ENCODE assay signal across 22 cellular contexts in the genomic region with DNA sequence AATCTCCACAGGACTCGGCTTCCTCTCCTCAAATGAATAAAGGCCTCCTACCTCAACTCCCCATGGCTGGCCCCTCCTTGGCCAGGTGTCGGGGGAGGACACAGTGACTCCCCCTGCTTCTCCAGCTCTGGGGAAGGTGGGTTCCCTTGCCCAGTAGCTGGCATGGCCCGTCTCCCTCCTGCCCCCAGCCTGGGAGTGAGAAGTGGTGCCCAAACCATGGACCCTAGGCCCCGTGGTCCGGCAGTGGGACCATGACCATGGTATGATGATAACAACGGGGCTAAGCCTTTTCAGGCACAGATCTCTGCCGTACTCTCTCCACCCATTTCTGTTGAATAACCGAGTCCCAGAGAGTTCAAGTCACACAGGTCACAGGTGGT. TPM values are rescaled to one million over a fixed set of nuclear protein-coding genes. Genes with fewer than 3 reads are reported as not detected.
DNase-seq lines count a peak whose midpoint lies in the region; FAIRE-seq and TF ChIP-seq lines count a peak whose summit lies in the region.
"Had no signal": no experiment of that assay in that cellular context is flagged by ENCODE, and none has a peak within 500 bp of the region (broad histone marks: within the 10 kb centered on the region; RNA-seq: fewer than 3 reads in every experiment).

No MANE protein-coding gene starts in this region.

- POLR2A ChIA-PET in H1 (lab: Charles Lee; ENCODE audit: partially characterized antibody): no interaction called here

- H2BK120ac ChIP-seq in H1 (replicated peaks; ENCODE audit: low read depth, low read length): no peak overlapping the region

- no peak overlapping the region for H2AFZ ChIP-seq in H1 (ENCODE audit: low read length)
- H2AFZ ChIP-seq: GM23338 had no signal

- no peak overlapping the region for H4K5ac ChIP-seq in H1 (ENCODE audit: insufficient read length, low read depth, low read length)

- intact Hi-C loops in sigmoid colon (cut with DNase I): loop anchor here (5.0 kb wide), 1 partner anchor 47 kb away; no protein-coding TSS in a partner anchor

- no peak overlapping the region for H3K27ac Mint-ChIP-seq in glutamatergic neuron (ENCODE audit: unreplicated experiment)
- no peak overlapping the region for H3K27ac Mint-ChIP-seq in activated T-cell treated with anti-CD3 and anti-CD28 coated beads, Interleukin-2, amount 50 U/mL, for 24 hours
- H3K27ac Mint-ChIP-seq: CD4-positive, alpha-beta memory T cell; GM23338; HFFc6 had no signal

- peak overlapping the region; percentile 46; the same call in 1 of the 2 replicates for H2BK15ac ChIP-seq in H1 (ENCODE audit: low read length)

- peaks cover 1% of the 10 kb centered on the region for H3K27me3 Mint-ChIP-seq in glutamatergic neuron (ENCODE audit: unreplicated experiment)
- H3K27me3 Mint-ChIP-seq in activated T-cell treated with anti-CD3 and anti-CD28 coated beads, Interleukin-2, amount 50 U/mL, for 24 hours: peaks cover 4% of the 10 kb centered on the region
- H3K27me3 Mint-ChIP-seq: CD4-positive, alpha-beta memory T cell had no signal

- no peaks in the 10 kb centered on the region for H3K79me2 ChIP-seq in H1 (ENCODE audit: control insufficient read depth in 1 of 2, insufficient read depth in 2 of 2, low read length in 2 of 2)

- in situ Hi-C loops in GM13976 (cut with MboI; ENCODE audit: low sequenced_read_pairs, unreplicated experiment): loop anchor here (25.0 kb wide), 1 partner anchor 238 kb away; a partner anchor contains a TSS

- no peak overlapping the region for H3K18ac ChIP-seq in H1 (ENCODE audit: extremely low read depth, low read length)

- H3K4me3 ChIP-seq in H1 (ENCODE audit: extremely low read depth in 1 of 4, insufficient read depth in 2 of 4, low read depth in 3 of 4, low read length in 4 of 4): no peak overlapping the region
- no peak overlapping the region for H3K4me3 ChIP-seq in sigmoid colon
- H3K4me3 ChIP-seq: GM23338, HAP-1 had no signal

- 90% methylated on average over 8 of the region's 8 CpGs; no CpG with 5 or more reads in 1 of the 2 experiments for WGBS in H1 (ENCODE audit: extremely low coverage in 1 of 2, insufficient coverage in 1 of 2, insufficient read length in 1 of 2, insufficient replicate concordance in 2 of 2, low coverage in 1 of 2, low lambda C conversion rate in 2 of 2, missing lambda C conversion rate in 1 of 2), 2 experiments
- WGBS in sigmoid colon, 2 donors: 85 to 94% methylated on average over 8 of the region's 8 CpGs

- no peak overlapping the region for H3K4ac ChIP-seq in H1 (replicated peaks; ENCODE audit: insufficient read length, low read depth, low read length)

- FAIRE-seq in H1 (lab: Jason Lieb, UNC): no peak
- FAIRE-seq: G401.6, GM12892, H54 had no signal

- CTCF ChIA-PET in H1 (lab: Charles Lee; ENCODE audit: partially characterized antibody): interaction anchor here (0.6 to 13.5 kb wide), 10 partner anchors 9 to 444 kb away, joined by 3 to 127 read pairs (median 6); a partner anchor contains a TSS

- H3K9me3 ChIP-seq in H1 (ENCODE audit: insufficient read depth in 2 of 2, low read depth in 1 of 2, low read length in 1 of 2) (no peaks in the 10 kb centered on the region), sigmoid colon (no peaks in the 10 kb centered on the region)
- H3K9me3 ChIP-seq: HAP-1 had no signal

- H3K36me3 Mint-ChIP-seq in glutamatergic neuron (ENCODE audit: unreplicated experiment): no peaks in the 10 kb centered on the region
- H3K36me3 Mint-ChIP-seq in activated T-cell treated with anti-CD3 and anti-CD28 coated beads, Interleukin-2, amount 50 U/mL, for 24 hours (ENCODE audit: low read depth): no peaks in the 10 kb centered on the region
- H3K36me3 Mint-ChIP-seq: CD4-positive, alpha-beta memory T cell had no signal

- DNase-seq in D341Med (ENCODE audit: low spot score) (peak; percentile 11), GM13976 (ENCODE audit: low spot score) (peak; percentile 18), H1 (ENCODE audit: low read depth in 1 of 2, low spot score in 2 of 2) (no peak), sigmoid colon (peak; percentile 48), glutamatergic neuron (no peak), NCI-H146 treated with DMSO at 0.1 percent for 48 hours (lab: John Stamatoyannopoulos, UW; ENCODE audit: unreplicated experiment) (no peak)
- DNase-seq in activated T-cell treated with anti-CD3 and anti-CD28 coated beads, Interleukin-2, amount 50 U/mL, for 24 hours: no peak
- DNase-seq: C1 segment of cervical spinal cord; Calu3; CD4-positive, alpha-beta memory T cell; COR-L47; DMS153; DND-41; HFFc6 had no signal

- H2BK5ac ChIP-seq in H1 (ENCODE audit: low read depth, low read length): no peak overlapping the region

- H3K14ac ChIP-seq in H1 (ENCODE audit: insufficient read length): no peak overlapping the region

- H3K27me3 ChIP-seq in H1 (replicated peaks in 1 of 4; ENCODE audit: control insufficient read depth in 3 of 4, extremely low read depth in 1 of 4, insufficient read depth in 3 of 4, low read length in 3 of 4): no peaks in the 10 kb centered on the region
- no peaks in the 10 kb centered on the region for H3K27me3 ChIP-seq in sigmoid colon

- H3K23ac ChIP-seq in H1 (ENCODE audit: insufficient read length): no peak overlapping the region

- TF ChIP-seq CTCF in GM13976 (IDR thresholded peaks at IDR 0.05; ENCODE audit: borderline replicate concordance, control extremely low read depth, extremely low read depth, insufficient read depth, missing control alignments) (no peak), H1 (IDR thresholded peaks at IDR 0.05; ENCODE audit: control extremely low read depth in 1 of 3, insufficient read depth in 1 of 3, low read depth in 1 of 3, low read length in 3 of 3) (no peak), sigmoid colon (IDR thresholded peaks at IDR 0.05) (no peak), glutamatergic neuron (IDR thresholded peaks at IDR 0.05; ENCODE audit: partially characterized antibody, unreplicated experiment) (no peak)

- H3K56ac ChIP-seq in H1 (replicated peaks; ENCODE audit: insufficient read length, low read depth, low read length): no peak overlapping the region

- H2AK5ac ChIP-seq in H1 (ENCODE audit: low read depth, low read length): no peak overlapping the region

- no peak overlapping the region for H3K9ac ChIP-seq in H1 (replicated peaks in 1 of 4; ENCODE audit: extremely low read depth in 1 of 4, low read depth in 3 of 4, low read length in 3 of 4)

- no peaks in the 10 kb centered on the region for H4K20me1 ChIP-seq in H1 (replicated peaks in 1 of 2; ENCODE audit: control insufficient read depth in 1 of 2, insufficient read depth in 2 of 2, low read length in 2 of 2)

- H3K27ac ChIP-seq in H1 (ENCODE audit: low read depth, low read length) (no peak overlapping the region), sigmoid colon (no peak overlapping the region)

- no peak overlapping the region for H3K4me2 ChIP-seq in H1 (ENCODE audit: insufficient read depth in 1 of 2, low read depth in 2 of 2, low read length in 2 of 2)
- H3K4me2 ChIP-seq: GM23338 had no signal

- TF ChIP-seq POLR2A in H1 (IDR thresholded peaks at IDR 0.05; ENCODE audit: control extremely low read depth in 1 of 2, low read depth in 2 of 2, low read length in 2 of 2) (no peak), sigmoid colon (IDR thresholded peaks at IDR 0.05) (no peak)

- H2BK12ac ChIP-seq in H1 (ENCODE audit: low read depth, low read length): peak overlapping the region; percentile 50; the same call in 1 of the 2 replicates

- H4K91ac ChIP-seq in H1 (replicated peaks; ENCODE audit: insufficient read length, low read length): no peak overlapping the region

- H3K4me1 Mint-ChIP-seq in glutamatergic neuron (ENCODE audit: low read depth, unreplicated experiment): no peaks in the 10 kb centered on the region
- H3K4me1 Mint-ChIP-seq in activated T-cell treated with anti-CD3 and anti-CD28 coated beads, Interleukin-2, amount 50 U/mL, for 24 hours (ENCODE audit: low read depth): peaks cover 11% of the 10 kb centered on the region

- no peak for TF ChIP-seq RAD21 in H1 (IDR thresholded peaks at IDR 0.05 in 1 of 2, conservative IDR thresholded peaks at IDR 0.05 in 1 of 2; ENCODE audit: low read depth in 2 of 2, low read length in 2 of 2)

- no peak overlapping the region for H4K8ac ChIP-seq in H1 (ENCODE audit: extremely low read depth, insufficient read depth, low read length)

- H3K79me1 ChIP-seq in H1 (ENCODE audit: low read depth, low read length): no peaks in the 10 kb centered on the region

- H3K4me1 ChIP-seq in H1 (replicated peaks in 1 of 4; ENCODE audit: control insufficient read depth in 3 of 4, insufficient read depth in 4 of 4, low read length in 3 of 4): peaks cover 0 to 11% (median 5%) of the 10 kb centered on the region in 4 experiments; a peak in 6 of 7 replicates
- H3K4me1 ChIP-seq in sigmoid colon: peaks cover 0 to 25% (median 13%) of the 10 kb centered on the region in 4 donors
- H3K4me1 ChIP-seq: HAP-1 had no signal

- no peak overlapping the region for H3K4me3 Mint-ChIP-seq in glutamatergic neuron (ENCODE audit: unreplicated experiment)
- H3K4me3 Mint-ChIP-seq in activated T-cell treated with anti-CD3 and anti-CD28 coated beads, Interleukin-2, amount 50 U/mL, for 24 hours: no peak overlapping the region
- H3K4me3 Mint-ChIP-seq: GM23338, HFFc6 had no signal

- H3K36me3 ChIP-seq in H1 (ENCODE audit: control insufficient read depth in 2 of 4, insufficient read depth in 4 of 4, low read length in 3 of 4) (no peaks in the 10 kb centered on the region), sigmoid colon (no peaks in the 10 kb centered on the region)
- H3K36me3 ChIP-seq: HAP-1 had no signal

- no peak overlapping the region for H2BK20ac ChIP-seq in H1 (ENCODE audit: low read length)

- peaks cover 1% of the 10 kb centered on the region for H3K9me3 Mint-ChIP-seq in glutamatergic neuron (ENCODE audit: unreplicated experiment)
- H3K9me3 Mint-ChIP-seq in activated T-cell treated with anti-CD3 and anti-CD28 coated beads, Interleukin-2, amount 50 U/mL, for 24 hours: no peaks in the 10 kb centered on the region
- H3K9me3 Mint-ChIP-seq: CD4-positive, alpha-beta memory T cell; GM23338; HFFc6 had no signal

- no peak for TF ChIP-seq EP300 in H1 (IDR thresholded peaks at IDR 0.05; ENCODE audit: borderline replicate concordance in 1 of 2, low read depth in 2 of 2, low read length in 2 of 2)
- TF ChIP-seq EP300 in sigmoid colon (IDR thresholded peaks at IDR 0.05): no peak

- H3K23me2 ChIP-seq in H1 (ENCODE audit: low read depth, low read length): no peaks in the 10 kb centered on the region

RNA-seq across cellular contexts. Expression of a gene that starts 11.2 kb away (rescaled TPM):
- total RNA-seq in H1 (2021; fragmentation: NEBNext Ultra II Directional; extraction: Animal tissue kit (Norgen Biotek cat#: 25700)): not detected in 2 replicates
- polyA plus RNA-seq in H1 (2011; rRNA removed) (not detected in 2 replicates), sigmoid colon (under 1 TPM in 2 of 3 donors, not detected in 1; 0.60 to 0.80 TPM)
- polyA plus RNA-seq in H1 (2011; cell fraction: cytosol; rRNA removed): not detected
- not detected for polyA plus RNA-seq in H1 (2011; cell fraction: nucleus; rRNA removed)
- polyA plus RNA-seq in H1 (2012, experiment 1 of 2): not detected in 4 replicates
- not detected for polyA plus RNA-seq in H1 (2012, experiment 2 of 2)
- polyA plus RNA-seq in H1 (2013, experiment 1 of 2): not detected
- not detected for polyA plus RNA-seq in H1 (2013, experiment 2 of 2)
- polyA minus RNA-seq in H1 (2011; rRNA and poly(A)+ RNA removed): not detected in 2 replicates
- not detected for polyA minus RNA-seq in H1 (2011; cell fraction: cytosol; rRNA and poly(A)+ RNA removed)
- polyA minus RNA-seq in H1 (2011; cell fraction: nucleus; rRNA and poly(A)+ RNA removed): not detected
- total RNA-seq in sigmoid colon (not detected), glutamatergic neuron (ENCODE audit: unreplicated experiment) (not detected)
- total RNA-seq: A172; A673; Calu3; CD4-positive, alpha-beta memory T cell; GM23338; HFFc6 had no signal
- polyA plus RNA-seq: BJ; CD4-positive, alpha-beta memory T cell; GM23338 had no signal

RNA-seq across cellular contexts. Expression of a gene that starts 31.0 kb away (rescaled TPM):
- total RNA-seq in H1 (2021; fragmentation: NEBNext Ultra II Directional; extraction: Animal tissue kit (Norgen Biotek cat#: 25700)): not detected in 2 replicates
- not detected in 2 replicates for polyA plus RNA-seq in H1 (2011; rRNA removed)
- polyA plus RNA-seq in H1 (2011; cell fraction: cytosol; rRNA removed): not detected
- not detected for polyA plus RNA-seq in H1 (2011; cell fraction: nucleus; rRNA removed)
- polyA plus RNA-seq in H1 (2012, experiment 1 of 2): not detected in 4 replicates
- not detected for polyA plus RNA-seq in H1 (2012, experiment 2 of 2)
- polyA plus RNA-seq in H1 (2013, experiment 1 of 2): not detected
- not detected for polyA plus RNA-seq in H1 (2013, experiment 2 of 2)
- not detected in 2 replicates for polyA minus RNA-seq in H1 (2011; rRNA and poly(A)+ RNA removed)
- polyA minus RNA-seq in H1 (2011; cell fraction: cytosol; rRNA and poly(A)+ RNA removed): not detected
- polyA minus RNA-seq in H1 (2011; cell fraction: nucleus; rRNA and poly(A)+ RNA removed): not detected
- total RNA-seq in sigmoid colon: under 1 TPM in 1 of 4 donors, not detected in 3; 0.16 TPM
- polyA plus RNA-seq in sigmoid colon: 1 to 10 TPM in 1 of 3 donors, not detected in 2; 8.6 TPM
- total RNA-seq in glutamatergic neuron (ENCODE audit: unreplicated experiment): not detected
- total RNA-seq: A172; A673; Calu3; CD4-positive, alpha-beta memory T cell; GM23338; HFFc6 had no signal
- polyA plus RNA-seq: BJ, GM23338 had no signal

RNA-seq across cellular contexts. Expression of a gene that starts 35.6 kb away (rescaled TPM):
- 0.43 and 0.44 TPM in 2 replicates for total RNA-seq in H1 (2021; fragmentation: NEBNext Ultra II Directional; extraction: Animal tissue kit (Norgen Biotek cat#: 25700))
- 0.50 and 0.68 TPM in 2 replicates for polyA plus RNA-seq in H1 (2011; rRNA removed)
- 0.67 TPM for polyA plus RNA-seq in H1 (2011; cell fraction: cytosol; rRNA removed)
- polyA plus RNA-seq in H1 (2011; cell fraction: nucleus; rRNA removed): 0.48 TPM
- polyA plus RNA-seq in H1 (2012, experiment 1 of 2): 0.48 to 0.86 TPM (median 0.74 TPM) in 4 replicates
- polyA plus RNA-seq in H1 (2012, experiment 2 of 2): 0.20 TPM
- polyA plus RNA-seq in H1 (2013, experiment 1 of 2): 0.36 TPM
- polyA plus RNA-seq in H1 (2013, experiment 2 of 2): 0.40 TPM
- polyA minus RNA-seq in H1 (2011; rRNA and poly(A)+ RNA removed): 1.3 and 1.5 TPM in 2 replicates
- polyA minus RNA-seq in H1 (2011; cell fraction: cytosol; rRNA and poly(A)+ RNA removed): 0.22 TPM
- polyA minus RNA-seq in H1 (2011; cell fraction: nucleus; rRNA and poly(A)+ RNA removed): 1.2 TPM
- 10 to 100 TPM; 14.6 to 25.0 (median 23.1) TPM for total RNA-seq in sigmoid colon
- 1 to 10 TPM; 2.9 to 7.8 (median 3.7) TPM for polyA plus RNA-seq in sigmoid colon
- 0.49 TPM for total RNA-seq in glutamatergic neuron (ENCODE audit: unreplicated experiment)
- total RNA-seq: A172, A673, HFFc6 had no signal
- polyA plus RNA-seq: BJ had no signal

RNA-seq across cellular contexts. Expression of a gene that starts 36.0 kb away (rescaled TPM):
- not detected in 2 replicates for total RNA-seq in H1 (2021; fragmentation: NEBNext Ultra II Directional; extraction: Animal tissue kit (Norgen Biotek cat#: 25700))
- polyA plus RNA-seq in H1 (2011; rRNA removed) (not detected in 2 replicates), sigmoid colon (under 1 TPM in 1 of 3 donors, not detected in 2; 0.09 TPM)
- polyA plus RNA-seq in H1 (2011; cell fraction: cytosol; rRNA removed): not detected
- not detected for polyA plus RNA-seq in H1 (2011; cell fraction: nucleus; rRNA removed)
- not detected in 4 replicates for polyA plus RNA-seq in H1 (2012, experiment 1 of 2)
- not detected for polyA plus RNA-seq in H1 (2012, experiment 2 of 2)
- polyA plus RNA-seq in H1 (2013, experiment 1 of 2): not detected
- not detected for polyA plus RNA-seq in H1 (2013, experiment 2 of 2)
- not detected in 2 replicates for polyA minus RNA-seq in H1 (2011; rRNA and poly(A)+ RNA removed)
- not detected for polyA minus RNA-seq in H1 (2011; cell fraction: cytosol; rRNA and poly(A)+ RNA removed)
- polyA minus RNA-seq in H1 (2011; cell fraction: nucleus; rRNA and poly(A)+ RNA removed): not detected
- total RNA-seq in sigmoid colon (1 to 10 TPM in 3 of 4 donors, under 1 TPM in 1; 0.82 to 5.5 (median 1.5) TPM), glutamatergic neuron (ENCODE audit: unreplicated experiment) (not detected)
- total RNA-seq: A172; A673; Calu3; CD4-positive, alpha-beta memory T cell; GM23338; HFFc6 had no signal
- polyA plus RNA-seq: BJ; CD4-positive, alpha-beta memory T cell; GM23338 had no signal

Comparison
In these comparisons a context has a peak if more than half of its experiments do, and no peak if none do; other contexts are left out.
1. DNase-seq: peak in D341Med (single experiment), GM13976 (single experiment) and sigmoid colon (single experiment); none in H1 (0 of 2), glutamatergic neuron (single experiment), activated T-cell treated with anti-CD3 and anti-CD28 coated beads, Interleukin-2, amount 50 U/mL, for 24 hours (single experiment) and NCI-H146 treated with DMSO at 0.1 percent for 48 hours (single experiment).
2. RNA of a gene that starts 35.6 kb away (total RNA-seq): 14.6 to 25.0 TPM in sigmoid colon; 0.49 TPM in glutamatergic neuron (single experiment) and 0.43 to 0.44 TPM in H1; every median in the first group is over 10 times any median in the second.